ENCODE assay signal across 8 cellular contexts in the genomic region with DNA sequence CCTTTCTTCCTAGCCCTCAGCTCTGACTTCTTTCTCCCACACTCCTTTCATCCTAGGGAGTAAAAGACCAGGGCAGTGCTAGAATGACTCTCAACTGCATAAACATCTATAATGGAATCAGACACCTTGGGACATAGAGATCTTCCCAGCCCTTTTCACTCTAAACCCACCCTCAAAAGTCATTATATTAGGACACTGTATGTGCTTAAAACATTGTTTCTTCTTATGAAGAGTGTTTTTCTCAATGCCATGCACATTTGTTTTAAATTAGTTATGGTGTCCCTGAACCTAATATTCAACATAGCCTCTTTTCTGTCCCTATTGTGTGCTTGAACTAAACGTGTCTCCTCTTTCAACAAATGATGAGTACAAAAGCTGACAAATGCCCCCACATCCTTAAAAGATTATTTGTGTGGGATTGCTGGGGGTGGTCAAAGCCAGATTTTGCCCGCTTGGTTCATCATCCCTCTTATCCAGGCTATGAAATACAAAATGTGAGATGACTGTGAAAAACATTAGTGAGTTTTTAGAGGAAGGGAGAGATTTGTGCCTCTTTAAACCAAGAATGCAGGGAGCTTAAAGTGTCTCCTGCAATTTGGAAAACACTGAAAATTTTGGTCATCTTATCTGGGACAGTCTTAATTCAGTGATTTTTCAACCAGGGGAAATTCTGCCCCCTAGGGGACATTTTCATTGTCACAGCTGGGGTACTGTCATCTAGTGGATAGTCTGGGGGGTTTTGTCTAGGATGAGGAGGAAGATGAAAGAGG. TPM values are rescaled to one million over a fixed set of nuclear protein-coding genes. Genes with fewer than 3 reads are reported as not detected.
DNase-seq lines count a peak whose midpoint lies in the region; ATAC-seq and TF ChIP-seq lines count a peak whose summit lies in the region.

No MANE protein-coding gene starts in this region.

- H3K9me3 ChIP-seq in heart left ventricle: no peaks in the 10 kb centered on the region
- no peaks in the 10 kb centered on the region for H3K9me3 ChIP-seq in ascending aorta

- 34 to 70% (median 49%) methylated on average over 2 of the region's 2 CpGs for WGBS in heart left ventricle, 4 donors

- TF ChIP-seq CTCF in heart left ventricle (IDR thresholded peaks at IDR 0.05) (peak in 8 of 12 donors; percentile 10 to 48 (median 34)), ascending aorta (IDR thresholded peaks at IDR 0.05) (peak in 2 of 3 experiments; percentile 4 to 29), mesothelial cell of epicardium (IDR thresholded peaks at IDR 0.05; ENCODE audit: unreplicated experiment) (peak; percentile 58)

- no peaks in the 10 kb centered on the region for H3K36me3 Mint-ChIP-seq in mesothelial cell of epicardium

- ATAC-seq in heart left ventricle (no peak), left cardiac atrium (no peak), HG02798 (IDR thresholded peaks at IDR 0.05; ENCODE audit: poor library complexity, unreplicated experiment) (no peak), GM18873 (IDR thresholded peaks at IDR 0.05; ENCODE audit: low FRiP score, unreplicated experiment) (no peak)

- DNase-seq in heart left ventricle (no peak), left cardiac atrium (no peak), ascending aorta (ENCODE audit: low spot score in 2 of 2) (no peak), mesothelial cell of epicardium (ENCODE audit: low spot score in 2 of 2, unreplicated experiment in 2 of 2) (no peak), OCI-M2 (lab: John Stamatoyannopoulos, UW; ENCODE audit: unreplicated experiment) (no peak)

- peak; percentile 53; the same call in 1 of the 2 replicates for TF ChIP-seq RAD21 in Ishikawa (IDR thresholded peaks at IDR 0.05; ENCODE audit: low read depth)

- H3K27me3 Mint-ChIP-seq in mesothelial cell of epicardium (ENCODE audit: low read depth): peaks cover 30% of the 10 kb centered on the region

- intact Hi-C loops in heart left ventricle (cut with DNase I) (no loop called here), left cardiac atrium (cut with DNase I) (no loop called here), ascending aorta (cut with DNase I) (no loop called here)

- H3K4me1 ChIP-seq in heart left ventricle (no peaks in the 10 kb centered on the region), ascending aorta (no peaks in the 10 kb centered on the region)

- TF ChIP-seq EP300 in Ishikawa (IDR thresholded peaks at IDR 0.05; ENCODE audit: borderline replicate concordance): no peak

- H3K27ac ChIP-seq in heart left ventricle (no peak overlapping the region), ascending aorta (no peak overlapping the region)

- H3K9me3 Mint-ChIP-seq in mesothelial cell of epicardium: no peaks in the 10 kb centered on the region

- H3K36me3 ChIP-seq in heart left ventricle (no peaks in the 10 kb centered on the region), ascending aorta (no peaks in the 10 kb centered on the region)

- peaks cover 9% of the 10 kb centered on the region for H3K4me1 Mint-ChIP-seq in mesothelial cell of epicardium

- H3K27me3 ChIP-seq in heart left ventricle (peaks cover 0 to 16% (median 0%) of the 10 kb centered on the region in 9 donors), ascending aorta (no peaks in the 10 kb centered on the region)

- H3K4me3 Mint-ChIP-seq in mesothelial cell of epicardium: no peak overlapping the region

- no peak overlapping the region for H3K4me3 ChIP-seq in heart left ventricle
- no peak overlapping the region for H3K4me3 ChIP-seq in ascending aorta

- H3K27ac Mint-ChIP-seq in mesothelial cell of epicardium: no peak overlapping the region

- TF ChIP-seq POLR2A in heart left ventricle (IDR thresholded peaks at IDR 0.05): no peak

TF ChIP-seq in Ishikawa, 13 proteins besides CTCF, POLR2A, EP300 and RAD21:
- TF ChIP-seq NFIC (IDR thresholded peaks at IDR 0.05) (no peak), CEBPB (IDR thresholded peaks at IDR 0.05) (no peak), TCF12 (IDR thresholded peaks at IDR 0.05; ENCODE audit: low read depth) (no peak), EGR1 (IDR thresholded peaks at IDR 0.05) (no peak), TAF1 (IDR thresholded peaks at IDR 0.05; ENCODE audit: low read depth) (no peak), FOXM1 (IDR thresholded peaks at IDR 0.05; ENCODE audit: borderline replicate concordance, low read depth) (no peak), YY1 (IDR thresholded peaks at IDR 0.05; ENCODE audit: low read depth) (no peak)
- TF ChIP-seq, protein P1, sequence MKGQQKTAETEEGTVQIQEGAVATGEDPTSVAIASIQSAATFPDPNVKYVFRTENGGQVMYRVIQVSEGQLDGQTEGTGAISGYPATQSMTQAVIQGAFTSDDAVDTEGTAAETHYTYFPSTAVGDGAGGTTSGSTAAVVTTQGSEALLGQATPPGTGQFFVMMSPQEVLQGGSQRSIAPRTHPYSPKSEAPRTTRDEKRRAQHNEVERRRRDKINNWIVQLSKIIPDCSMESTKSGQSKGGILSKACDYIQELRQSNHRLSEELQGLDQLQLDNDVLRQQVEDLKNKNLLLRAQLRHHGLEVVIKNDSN (IDR thresholded peaks at IDR 0.05): no peak
- TF ChIP-seq, protein P2, sequence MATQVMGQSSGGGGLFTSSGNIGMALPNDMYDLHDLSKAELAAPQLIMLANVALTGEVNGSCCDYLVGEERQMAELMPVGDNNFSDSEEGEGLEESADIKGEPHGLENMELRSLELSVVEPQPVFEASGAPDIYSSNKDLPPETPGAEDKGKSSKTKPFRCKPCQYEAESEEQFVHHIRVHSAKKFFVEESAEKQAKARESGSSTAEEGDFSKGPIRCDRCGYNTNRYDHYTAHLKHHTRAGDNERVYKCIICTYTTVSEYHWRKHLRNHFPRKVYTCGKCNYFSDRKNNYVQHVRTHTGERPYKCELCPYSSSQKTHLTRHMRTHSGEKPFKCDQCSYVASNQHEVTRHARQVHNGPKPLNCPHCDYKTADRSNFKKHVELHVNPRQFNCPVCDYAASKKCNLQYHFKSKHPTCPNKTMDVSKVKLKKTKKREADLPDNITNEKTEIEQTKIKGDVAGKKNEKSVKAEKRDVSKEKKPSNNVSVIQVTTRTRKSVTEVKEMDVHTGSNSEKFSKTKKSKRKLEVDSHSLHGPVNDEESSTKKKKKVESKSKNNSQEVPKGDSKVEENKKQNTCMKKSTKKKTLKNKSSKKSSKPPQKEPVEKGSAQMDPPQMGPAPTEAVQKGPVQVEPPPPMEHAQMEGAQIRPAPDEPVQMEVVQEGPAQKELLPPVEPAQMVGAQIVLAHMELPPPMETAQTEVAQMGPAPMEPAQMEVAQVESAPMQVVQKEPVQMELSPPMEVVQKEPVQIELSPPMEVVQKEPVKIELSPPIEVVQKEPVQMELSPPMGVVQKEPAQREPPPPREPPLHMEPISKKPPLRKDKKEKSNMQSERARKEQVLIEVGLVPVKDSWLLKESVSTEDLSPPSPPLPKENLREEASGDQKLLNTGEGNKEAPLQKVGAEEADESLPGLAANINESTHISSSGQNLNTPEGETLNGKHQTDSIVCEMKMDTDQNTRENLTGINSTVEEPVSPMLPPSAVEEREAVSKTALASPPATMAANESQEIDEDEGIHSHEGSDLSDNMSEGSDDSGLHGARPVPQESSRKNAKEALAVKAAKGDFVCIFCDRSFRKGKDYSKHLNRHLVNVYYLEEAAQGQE (IDR thresholded peaks at IDR 0.05; ENCODE audit: low read depth): no peak

RNA-seq across cellular contexts. Expression of a gene that starts 29.0 kb away (rescaled TPM):
- total RNA-seq in heart left ventricle (not detected), left cardiac atrium (not detected), ascending aorta (not detected), mesothelial cell of epicardium (0.13 to 0.22 TPM (median 0.18 TPM) in 3 replicates)
- not detected for polyA plus RNA-seq in heart left ventricle

RNA-seq across cellular contexts. Expression of a gene that starts 36.4 kb away (rescaled TPM):
- total RNA-seq in heart left ventricle (not detected), left cardiac atrium (not detected), ascending aorta (0.32 TPM), mesothelial cell of epicardium (not detected in 3 replicates)
- polyA plus RNA-seq in heart left ventricle: not detected
